10 cellular contexts compared by ENCODE assay signal in genomic region chr14:61699092-61699491, GRCh38. TPM values are rescaled to one million over a fixed set of nuclear protein-coding genes. Genes with fewer than 3 reads are reported as not detected.
DNase-seq lines count a peak whose midpoint lies in the region; ATAC-seq and TF ChIP-seq lines count a peak whose summit lies in the region.
"Had no signal": no experiment of that assay in that cellular context is flagged by ENCODE, and none has a peak within 500 bp of the region (broad histone marks: within the 10 kb centered on the region; RNA-seq: fewer than 3 reads in every experiment).

No MANE protein-coding gene starts in this region.

- TF ChIP-seq EP300 in suprapubic skin (IDR thresholded peaks at IDR 0.05), result no peak

- H3K27me3 Mint-ChIP-seq in MCF 10A (ENCODE audit: insufficient read depth, unreplicated experiment), result no peaks in the 10 kb centered on the region
- no peaks in the 10 kb centered on the region for H3K27me3 Mint-ChIP-seq in activated T-helper 1 cell treated with anti-CD3 and anti-CD28 coated beads, Interleukin-12 subunit alpha, Interleukin-12 subunit beta, Interleukin-2, Interleukin-4 antibody, amounts not matched to agents 30 ng/mL and 10 ng/mL and 1 ng/mL, durations not matched to agents 14 hours and 24 hours and 36 hours (ENCODE audit: insufficient read depth)

- POLR2A ChIA-PET in MCF 10A (lab: Yijun Ruan, JAX), result interaction anchor here (0.8 to 5.6 kb wide), 30 partner anchors 7 to 376 kb away, joined by 3 to 68 read pairs (median 10); partner anchors contain the start of gene SNAPC1

- peak overlapping the region; percentile 95 for H3K4me3 Mint-ChIP-seq in MCF 10A (ENCODE audit: unreplicated experiment)
- H3K4me3 Mint-ChIP-seq in activated T-helper 1 cell treated with anti-CD3 and anti-CD28 coated beads, Interleukin-12 subunit alpha, Interleukin-12 subunit beta, Interleukin-2, Interleukin-4 antibody, amounts not matched to agents 30 ng/mL and 10 ng/mL and 1 ng/mL, durations not matched to agents 14 hours and 24 hours and 36 hours, result peak overlapping the region; percentile 94

- no peak overlapping the region for H3K27ac ChIP-seq in breast epithelium
- H3K27ac ChIP-seq in suprapubic skin, result no peak overlapping the region

- CTCF ChIA-PET in MCF 10A (lab: Yijun Ruan, JAX), result interaction anchor here (0.6 to 2.5 kb wide), 5 partner anchors 152 to 1599 kb away, joined by 3 to 10 read pairs (median 4); no protein-coding TSS in a partner anchor

- no TSS peak for BruUV-seq in MCF 10A (replicated peaks; lab: Mats Ljungman, UMichigan)

- DNase-seq in MCF 10A (ENCODE audit: unreplicated experiment) (peak; percentile 34), breast epithelium (ENCODE audit: low spot score in 2 of 2) (no peak), suprapubic skin (ENCODE audit: low spot score in 2 of 2) (no peak), islet precursor cell (no peak)
- DNase-seq in activated T-helper 1 cell treated with anti-CD3 and anti-CD28 coated beads, Interleukin-12 subunit alpha, Interleukin-12 subunit beta, Interleukin-2, Interleukin-4 antibody, amounts not matched to agents 30 ng/mL and 10 ng/mL and 1 ng/mL, durations not matched to agents 14 hours and 24 hours and 36 hours (ENCODE audit: low spot score), result no peak
- DNase-seq: activated CD4-positive, CD25-positive, alpha-beta regulatory T cell treated with anti-CD3 and anti-CD28 coated beads, Interleukin-2, amount 50 U/mL, for 72 hours; DMS153 had no signal

- H3K36me3 ChIP-seq in breast epithelium (no peaks in the 10 kb centered on the region), iPS-15b (ENCODE audit: control insufficient read depth, insufficient read depth, low read length) (no peaks in the 10 kb centered on the region), suprapubic skin (no peaks in the 10 kb centered on the region)

- peaks cover 32% of the 10 kb centered on the region for H3K4me1 Mint-ChIP-seq in MCF 10A (ENCODE audit: insufficient read depth, unreplicated experiment)
- peaks cover 63% of the 10 kb centered on the region for H3K4me1 Mint-ChIP-seq in activated T-helper 1 cell treated with anti-CD3 and anti-CD28 coated beads, Interleukin-12 subunit alpha, Interleukin-12 subunit beta, Interleukin-2, Interleukin-4 antibody, amounts not matched to agents 30 ng/mL and 10 ng/mL and 1 ng/mL, durations not matched to agents 14 hours and 24 hours and 36 hours (ENCODE audit: low read depth)

- no peak for TF ChIP-seq CTCF in MCF 10A (IDR thresholded peaks at IDR 0.05; ENCODE audit: unreplicated experiment)
- no peak for TF ChIP-seq CTCF in breast epithelium (IDR thresholded peaks at IDR 0.05)
- no peak for TF ChIP-seq CTCF in suprapubic skin (IDR thresholded peaks at IDR 0.05)

- H3K27me3 ChIP-seq in breast epithelium, result no peaks in the 10 kb centered on the region
- H3K27me3 ChIP-seq in iPS-15b (ENCODE audit: control insufficient read depth, insufficient read depth, low read length), result no peaks in the 10 kb centered on the region
- no peaks in the 10 kb centered on the region for H3K27me3 ChIP-seq in suprapubic skin

- peaks cover 0 to 17% of the 10 kb centered on the region in 2 donors for H3K4me1 ChIP-seq in breast epithelium
- H3K4me1 ChIP-seq in iPS-15b (ENCODE audit: control insufficient read depth, insufficient read depth, low read length), result peaks cover 23% of the 10 kb centered on the region
- peaks cover 52% of the 10 kb centered on the region for H3K4me1 ChIP-seq in suprapubic skin

- intact Hi-C loops in MCF 10A (cut with micrococcal nuclease), result loop anchor here (5.0 kb wide), 1 partner anchor 57 kb away; no protein-coding TSS in a partner anchor
- intact Hi-C loops in breast epithelium (cut with DNase I; ENCODE audit: low total_unique reads), result no loop called here
- intact Hi-C loops in activated T-helper 1 cell treated with anti-CD3 and anti-CD28 coated beads, Interleukin-12 subunit alpha, Interleukin-12 subunit beta, Interleukin-2, Interleukin-4 antibody, amounts not matched to agents 30 ng/mL and 10 ng/mL and 1 ng/mL, durations not matched to agents 14 hours and 24 hours and 36 hours (cut with micrococcal nuclease), result loop anchor here (5.0 to 10.0 kb wide), 6 partner anchors 33 to 1454 kb away; partner anchors contain the start of genes PPM1A, SLC38A6 and TRMT5

- peaks cover 6% of the 10 kb centered on the region for H3K36me3 Mint-ChIP-seq in MCF 10A (ENCODE audit: insufficient read depth, unreplicated experiment)
- peaks cover 39% of the 10 kb centered on the region for H3K36me3 Mint-ChIP-seq in activated T-helper 1 cell treated with anti-CD3 and anti-CD28 coated beads, Interleukin-12 subunit alpha, Interleukin-12 subunit beta, Interleukin-2, Interleukin-4 antibody, amounts not matched to agents 30 ng/mL and 10 ng/mL and 1 ng/mL, durations not matched to agents 14 hours and 24 hours and 36 hours (ENCODE audit: low read depth)

- TF ChIP-seq POLR2A in breast epithelium (IDR thresholded peaks at IDR 0.05), result no peak
- TF ChIP-seq POLR2A in suprapubic skin (IDR thresholded peaks at IDR 0.05), result no peak

- no peak overlapping the region for H3K9ac ChIP-seq in iPS-15b (ENCODE audit: low read depth, low read length)

- H3K27ac Mint-ChIP-seq in MCF 10A (ENCODE audit: low read depth, unreplicated experiment), result peak overlapping the region; percentile 90
- H3K27ac Mint-ChIP-seq in activated T-helper 1 cell treated with anti-CD3 and anti-CD28 coated beads, Interleukin-12 subunit alpha, Interleukin-12 subunit beta, Interleukin-2, Interleukin-4 antibody, amounts not matched to agents 30 ng/mL and 10 ng/mL and 1 ng/mL, durations not matched to agents 14 hours and 24 hours and 36 hours, result peak overlapping the region; percentile 93

- H3K9me3 ChIP-seq in breast epithelium (no peaks in the 10 kb centered on the region), iPS-15b (ENCODE audit: control insufficient read depth, insufficient read depth, low read length) (no peaks in the 10 kb centered on the region), suprapubic skin (no peaks in the 10 kb centered on the region)

- WGBS in suprapubic skin, result 67% methylated on average over 5 of the region's 5 CpGs

- H3K4me3 ChIP-seq in breast epithelium (peak overlapping the region in 1 of 3 donors; percentile 92), iPS-15b (ENCODE audit: low read depth, low read length) (peak overlapping the region; percentile 89), suprapubic skin (peak overlapping the region; percentile 79)

- ATAC-seq in HG02623 (IDR thresholded peaks at IDR 0.05; ENCODE audit: unreplicated experiment) (no peak), GM18858 (IDR thresholded peaks at IDR 0.05; ENCODE audit: unreplicated experiment) (no peak)

- H3K9me3 Mint-ChIP-seq in MCF 10A (ENCODE audit: unreplicated experiment), result no peaks in the 10 kb centered on the region
- no peaks in the 10 kb centered on the region for H3K9me3 Mint-ChIP-seq in activated T-helper 1 cell treated with anti-CD3 and anti-CD28 coated beads, Interleukin-12 subunit alpha, Interleukin-12 subunit beta, Interleukin-2, Interleukin-4 antibody, amounts not matched to agents 30 ng/mL and 10 ng/mL and 1 ng/mL, durations not matched to agents 14 hours and 24 hours and 36 hours

RNA-seq across cellular contexts. Expression of gene HIF1A, which starts 3.8 kb away (rescaled TPM):
- total RNA-seq in MCF 10A (2022) (193 and 202 TPM in 2 replicates), breast epithelium (100 to 1,000 TPM in 1 of 3 donors, 10 to 100 TPM in 2; 64.8 to 104 (median 92.3) TPM), suprapubic skin (10 to 100 TPM; 62.6 to 92.9 (median 77.5) TPM)
- total RNA-seq in activated T-helper 1 cell treated with anti-CD3 and anti-CD28 coated beads, Interleukin-12 subunit alpha, Interleukin-12 subunit beta, Interleukin-2, Interleukin-4 antibody, amounts not matched to agents 30 ng/mL and 10 ng/mL and 1 ng/mL, durations not matched to agents 14 hours and 24 hours and 36 hours, result 241 and 247 TPM in 2 replicates
